19 cellular contexts compared by ENCODE assay signal in genomic region chr10:78876449-78876848, GRCh38.
DNase-seq lines count a peak whose midpoint lies in the region; ATAC-seq, FAIRE-seq and TF ChIP-seq lines count a peak whose summit lies in the region.
"Had no signal": no experiment of that assay in that cellular context is flagged by ENCODE, and none has a peak within 500 bp of the region (broad histone marks: within the 10 kb centered on the region; RNA-seq: fewer than 3 reads in every experiment).

No MANE protein-coding gene starts in this region.

- POLR2A ChIA-PET in endothelial cell of umbilical vein (lab: Charles Lee): no interaction called here

- H3K9me3 ChIP-seq in right cardiac atrium (ENCODE audit: control insufficient read depth, low read length) (no peaks in the 10 kb centered on the region), endothelial cell of umbilical vein (replicated peaks; ENCODE audit: control insufficient read depth, insufficient read depth, low read length) (no peaks in the 10 kb centered on the region)

- H3K9ac ChIP-seq in endothelial cell of umbilical vein (replicated peaks; ENCODE audit: extremely low read depth, insufficient read depth, low read length): no peak overlapping the region
- H3K9ac ChIP-seq: BLaER1 had no signal

- intact Hi-C loops in cardiac septum (cut with DNase I) (no loop called here), right cardiac atrium (cut with DNase I) (no loop called here), endothelial cell of umbilical vein (cut with micrococcal nuclease) (no loop called here)

- H3K4me2 ChIP-seq in endothelial cell of umbilical vein (ENCODE audit: insufficient read depth, low read length): no peak overlapping the region
- H3K4me2 ChIP-seq: A549, BLaER1 had no signal

- DNase-seq in cardiac septum (ENCODE audit: low spot score) (peak; percentile 35), right cardiac atrium (no peak), NCI-H69 (lab: John Stamatoyannopoulos, UW) (peak; percentile 9), endothelial cell of umbilical vein (ENCODE audit: low read depth, low spot score) (peak; percentile 66), inferior parietal cortex (ENCODE audit: extremely low spot score) (no peak), NCI-H526 (lab: John Stamatoyannopoulos, UW) (no peak), anterior cingulate cortex (lab: John Stamatoyannopoulos, UW) (no peak)
- no peak for DNase-seq in activated CD4-positive, alpha-beta T cell treated with anti-CD3 and anti-CD28 coated beads for 4 hours
- DNase-seq: CD4-positive, alpha-beta memory T cell; DMS53; DND-41; EL; H9 had no signal

- dilution Hi-C loops in endothelial cell of umbilical vein (cut with MboI; ENCODE audit: extremely low pct_ligation_motif_present, low sequenced_read_pairs): no loop called here

- H2AFZ ChIP-seq in endothelial cell of umbilical vein (ENCODE audit: low read depth, low read length): no peak overlapping the region

- ATAC-seq in right cardiac atrium: no peak
- ATAC-seq: A549, GM12878 had no signal

- WGBS in right cardiac atrium: 46% methylated on average over 4 of the region's 4 CpGs

- BruUV-seq in endothelial cell of umbilical vein (replicated peaks; lab: Mats Ljungman, UMichigan): no TSS peak

- TF ChIP-seq CTCF in endothelial cell of umbilical vein (IDR thresholded peaks at IDR 0.05; ENCODE audit: extremely low read depth in 1 of 2, insufficient read depth in 1 of 2, low read depth in 1 of 2, low read length in 2 of 2): no peak

- no peak for FAIRE-seq in endothelial cell of umbilical vein (lab: Jason Lieb, UNC)
- FAIRE-seq: A549, GM12878, H1 had no signal

- no peaks in the 10 kb centered on the region for H3K79me2 ChIP-seq in endothelial cell of umbilical vein (ENCODE audit: control insufficient read depth, insufficient read depth, low read length)

- H3K27ac ChIP-seq in right cardiac atrium (ENCODE audit: low read length) (no peak overlapping the region), endothelial cell of umbilical vein (ENCODE audit: insufficient read depth, low read depth, low read length) (no peak overlapping the region)
- H3K27ac ChIP-seq: 22Rv1, A549, BLaER1, HL-60 had no signal

- H3K4me3 ChIP-seq in right cardiac atrium (ENCODE audit: low read length): no peak overlapping the region
- H3K4me3 ChIP-seq in endothelial cell of umbilical vein (replicated peaks in 1 of 3; ENCODE audit: insufficient read depth in 1 of 3, low read depth in 1 of 3, low read length in 3 of 3): no peak overlapping the region
- H3K4me3 ChIP-seq: A549, BLaER1, GM12878 had no signal

- no peaks in the 10 kb centered on the region for H4K20me1 ChIP-seq in endothelial cell of umbilical vein (replicated peaks; ENCODE audit: control insufficient read depth, extremely low read depth, insufficient read depth, low read length)
- H4K20me1 ChIP-seq: BLaER1 had no signal

- no peaks in the 10 kb centered on the region for H3K9me1 ChIP-seq in endothelial cell of umbilical vein (replicated peaks; ENCODE audit: control insufficient read depth, extremely low read depth, insufficient read depth, low read length)

- no peak for TF ChIP-seq POLR2A in endothelial cell of umbilical vein (IDR thresholded peaks at IDR 0.05; ENCODE audit: low read depth, low read length)

- H3K4me1 ChIP-seq in right cardiac atrium (ENCODE audit: control insufficient read depth, insufficient read depth, low read length) (no peaks in the 10 kb centered on the region), endothelial cell of umbilical vein (ENCODE audit: control insufficient read depth, extremely low read depth, insufficient read depth, low read length) (no peaks in the 10 kb centered on the region)
- H3K4me1 ChIP-seq: A549, BLaER1 had no signal

- H3K27me3 ChIP-seq in right cardiac atrium (ENCODE audit: control insufficient read depth, insufficient read depth) (no peaks in the 10 kb centered on the region), endothelial cell of umbilical vein (ENCODE audit: control insufficient read depth in 2 of 2, insufficient read depth in 2 of 2, low read length in 2 of 2) (peaks cover 9 to 10% of the 10 kb centered on the region in 2 experiments)
- H3K27me3 ChIP-seq: BLaER1 had no signal

- H3K36me3 ChIP-seq in endothelial cell of umbilical vein (ENCODE audit: control insufficient read depth in 2 of 2, extremely low read depth in 1 of 2, insufficient read depth in 2 of 2, low read length in 2 of 2): no peaks in the 10 kb centered on the region
- H3K36me3 ChIP-seq: BLaER1 had no signal

- CTCF ChIA-PET in endothelial cell of umbilical vein (lab: Charles Lee): interaction anchor here (1.7 kb wide), 1 partner anchor 23 kb away, joined by 4 read pairs; no protein-coding TSS in a partner anchor

TF ChIP-seq in endothelial cell of umbilical vein, 7 proteins besides CTCF, POLR2A, EP300 and RAD21:
- TF ChIP-seq JUN (IDR thresholded peaks at IDR 0.05; ENCODE audit: borderline replicate concordance, insufficient read depth, insufficient read length, low read depth) (no peak), MYC (IDR thresholded peaks at IDR 0.05; ENCODE audit: low read depth, low read length) (no peak), POLR2AphosphoS5 (IDR thresholded peaks at IDR 0.05; ENCODE audit: insufficient read depth, low read depth, low read length) (no peak), FOS (IDR thresholded peaks at IDR 0.05; ENCODE audit: borderline replicate concordance, insufficient read depth, low read length) (no peak), MAX (IDR thresholded peaks at IDR 0.05; ENCODE audit: insufficient read depth, insufficient read length) (no peak), EZH2 (IDR thresholded peaks at IDR 0.05; ENCODE audit: borderline replicate concordance, low read depth, low read length, severe bottlenecking) (no peak), GATA2 (IDR thresholded peaks at IDR 0.05; ENCODE audit: insufficient read depth, insufficient read length, low read depth, low read length) (no peak)

Comparison
In these comparisons a context has a peak if more than half of its experiments do, and no peak if none do; other contexts are left out.
1. DNase-seq: peak in cardiac septum (single experiment), NCI-H69 (single experiment) and endothelial cell of umbilical vein (single experiment); none in right cardiac atrium (0 of 3), inferior parietal cortex (single experiment), NCI-H526 (0 of 2), anterior cingulate cortex (0 of 58) and activated CD4-positive, alpha-beta T cell treated with anti-CD3 and anti-CD28 coated beads for 4 hours (0 of 2).